In the genomic region with DNA sequence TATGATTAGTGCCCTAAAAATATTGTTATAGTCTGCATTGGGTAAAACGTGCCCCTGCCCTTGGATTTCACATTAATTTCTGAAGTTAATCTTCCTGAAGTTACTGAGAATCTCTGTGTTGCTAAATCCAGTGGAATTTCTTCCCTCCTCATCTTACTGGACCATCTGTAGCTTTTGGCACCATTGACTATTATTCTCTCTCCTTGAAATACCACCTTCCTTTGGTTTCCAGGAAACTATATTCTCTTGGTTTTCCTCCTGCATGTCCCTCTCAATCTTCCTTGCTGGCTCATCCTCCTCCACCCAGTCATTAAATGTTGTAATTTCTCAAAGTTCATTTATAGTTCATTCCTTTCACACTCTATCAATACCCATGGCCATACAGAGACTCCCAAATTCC, we compare ENCODE assay signal across 15 cellular contexts.
"Had no signal": no experiment of that assay in that cellular context is flagged by ENCODE, and none has a peak within 500 bp of the region (broad histone marks: within the 10 kb centered on the region; RNA-seq: fewer than 3 reads in every experiment).

No MANE protein-coding gene starts in this region.

- DNase-seq: activated B cell treated with CpG ODN at 0.5 μM for 24 hours; activated CD4-positive, alpha-beta T cell treated with anti-CD3 and anti-CD28 coated beads for 48 hours; activated CD8-positive, alpha-beta T cell treated with anti-CD3 and anti-CD28 coated beads for 36 hours; activated effector memory CD4-positive, alpha-beta T cell treated with Interleukin-2 at 50 U/mL for 16 hours; activated naive CD4-positive, alpha-beta T cell treated with anti-CD3 and anti-CD28 coated beads, Interleukin-2, amount 50 U/mL, for 16 hours; activated T-cell treated with anti-CD3 and anti-CD28 coated beads, Interleukin-2, amount 50 U/mL, for 4 hours; adrenal gland; body of pancreas; central memory CD4-positive, alpha-beta T cell; cortex of kidney; effector CD4-positive, alpha-beta T cell; hippocampal formation; left ventricle myocardium superior; naive thymus-derived CD8-positive, alpha-beta T cell; stimulated activated CD4-positive, alpha-beta T cell treated with anti-CD3 and anti-CD28 coated beads, Interleukin-2, amount 100 ng/mL, for 48 hours had no signal

- H3K4me1 ChIP-seq: body of pancreas had no signal

- H3K9me3 ChIP-seq: adrenal gland, body of pancreas had no signal

- H3K27me3 ChIP-seq: adrenal gland, body of pancreas had no signal

- H3K4me3 ChIP-seq: adrenal gland, body of pancreas had no signal

- H3K27ac ChIP-seq: adrenal gland, body of pancreas had no signal

- H3K36me3 ChIP-seq: adrenal gland had no signal
